Comparison of ENCODE assay signal across 10 cellular contexts in the genomic region with DNA sequence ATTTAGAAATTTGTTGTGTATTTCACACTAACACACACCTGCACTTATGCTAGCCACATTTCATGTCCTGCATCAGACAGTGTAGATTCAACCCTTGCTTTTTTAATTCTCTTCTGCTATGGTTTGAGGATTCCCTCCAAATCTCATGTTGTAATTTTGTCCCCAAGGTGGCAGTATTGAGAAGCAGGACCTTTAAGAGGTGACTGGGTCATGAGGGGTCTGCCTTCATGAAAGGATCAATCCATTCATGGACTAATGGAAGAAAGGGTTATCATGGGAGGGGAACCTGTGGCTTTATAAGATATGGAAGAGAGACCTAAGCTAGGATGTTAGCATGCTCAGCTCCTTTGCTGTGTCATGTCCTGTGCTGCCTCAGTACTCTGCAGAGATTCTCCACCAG.
A peak's percentile ranks its signal among the peaks of the same experiment; 100 is the strongest.
DNase-seq lines count a peak whose midpoint lies in the region; ATAC-seq, FAIRE-seq and TF ChIP-seq lines count a peak whose summit lies in the region.
"Had no signal": no experiment of that assay in that cellular context is flagged by ENCODE, and none has a peak within 500 bp of the region (broad histone marks: within the 10 kb centered on the region; RNA-seq: fewer than 3 reads in every experiment).

No MANE protein-coding gene starts in this region.

- H3K9ac ChIP-seq in astrocyte (ENCODE audit: low read length) = no peak overlapping the region
- no peak overlapping the region for H3K9ac ChIP-seq in HepG2 (ENCODE audit: insufficient read depth, low read depth, low read length)

- no peaks in the 10 kb centered on the region for H3K36me3 ChIP-seq in astrocyte (ENCODE audit: insufficient read depth, low read length)
- H3K36me3 ChIP-seq in HepG2 (replicated peaks in 1 of 2; ENCODE audit: control insufficient read depth in 1 of 2, insufficient read depth in 2 of 2, low read length in 2 of 2) = no peaks in the 10 kb centered on the region

- H3K79me2 ChIP-seq in astrocyte (ENCODE audit: insufficient read depth, low read length) = no peaks in the 10 kb centered on the region
- H3K79me2 ChIP-seq in HepG2 (ENCODE audit: insufficient read depth, low read length) = no peaks in the 10 kb centered on the region

- ATAC-seq in HepG2 = peak; percentile 86
- ATAC-seq in GM18867 (IDR thresholded peaks at IDR 0.05; ENCODE audit: unreplicated experiment) = no peak
- ATAC-seq in GM21367 (IDR thresholded peaks at IDR 0.05; ENCODE audit: unreplicated experiment) = no peak
- no peak for ATAC-seq in HG02970 (IDR thresholded peaks at IDR 0.05; ENCODE audit: low FRiP score, unreplicated experiment)
- ATAC-seq in GM19324 (IDR thresholded peaks at IDR 0.05; ENCODE audit: low FRiP score, unreplicated experiment) = no peak

- H3K4me2 ChIP-seq in astrocyte (ENCODE audit: low read length) = no peak overlapping the region
- H3K4me2 ChIP-seq in HepG2 (ENCODE audit: low read depth, low read length) = no peak overlapping the region

- BruUV-seq in HepG2 (replicated peaks; lab: Mats Ljungman, UMichigan) = no TSS peak

- H3K9me3 ChIP-seq in astrocyte (ENCODE audit: insufficient read depth, low read depth, low read length) (no peaks in the 10 kb centered on the region), HepG2 (ENCODE audit: low read length) (peaks cover 4% of the 10 kb centered on the region; the same call in 1 of the 2 replicates)

- no peak for FAIRE-seq in astrocyte (lab: Jason Lieb, UNC)
- FAIRE-seq in HepG2 (lab: Jason Lieb, UNC) = peak; percentile 15

- H3K4me1 Mint-ChIP-seq in astrocyte (ENCODE audit: low read depth, unreplicated experiment) = peaks cover 22% of the 10 kb centered on the region

- H3K36me3 Mint-ChIP-seq in astrocyte (ENCODE audit: low read depth, unreplicated experiment) = no peaks in the 10 kb centered on the region

- no peaks in the 10 kb centered on the region for H3K27me3 Mint-ChIP-seq in astrocyte (ENCODE audit: low read depth, unreplicated experiment)

- peaks cover 12% of the 10 kb centered on the region for H3K4me1 ChIP-seq in astrocyte (ENCODE audit: insufficient read depth, low read length)
- no peaks in the 10 kb centered on the region for H3K4me1 ChIP-seq in HepG2 (ENCODE audit: insufficient read depth, low read length)

- H3K27ac ChIP-seq in astrocyte (ENCODE audit: low read depth, low read length) = no peak overlapping the region
- H3K27ac ChIP-seq in HepG2 (ENCODE audit: extremely low read length, insufficient read depth, low read length) = no peak overlapping the region

- H4K20me1 ChIP-seq in astrocyte (ENCODE audit: insufficient read depth, low read length) (no peaks in the 10 kb centered on the region), HepG2 (ENCODE audit: insufficient read depth, low read length) (no peaks in the 10 kb centered on the region)

- no peaks in the 10 kb centered on the region for H3K27me3 ChIP-seq in astrocyte (ENCODE audit: insufficient read depth, low read length)
- no peaks in the 10 kb centered on the region for H3K27me3 ChIP-seq in HepG2 (ENCODE audit: control insufficient read depth in 1 of 2, insufficient read depth in 2 of 2, low read length in 2 of 2)

- POLR2A ChIA-PET in HepG2 (lab: Yijun Ruan, JAX) = no interaction called here

- H2AFZ ChIP-seq in astrocyte (ENCODE audit: low read depth, low read length) (no peak overlapping the region), HepG2 (ENCODE audit: low read length) (no peak overlapping the region)

- peak; percentile 31 for DNase-seq in Ammon's horn (ENCODE audit: low spot score)
- DNase-seq in astrocyte (ENCODE audit: low read depth) = no peak
- DNase-seq in HepG2 (ENCODE audit: low spot score) = peak; percentile 50
- DNase-seq: cortex of kidney; stimulated activated CD4-positive, alpha-beta T cell treated with anti-CD3 and anti-CD28 coated beads, Interleukin-4, amount 100 ng/mL, for 1 hour had no signal

- H3K4me3 Mint-ChIP-seq in astrocyte (ENCODE audit: unreplicated experiment) = no peak overlapping the region

- no peak for TF ChIP-seq POLR2A in HepG2 (IDR thresholded peaks at IDR 0.05; ENCODE audit: insufficient read depth in 1 of 2, low read depth in 2 of 2, low read length in 2 of 2)

- TF ChIP-seq EP300 in Ishikawa (IDR thresholded peaks at IDR 0.05; ENCODE audit: borderline replicate concordance) = no peak
- TF ChIP-seq EP300 in HepG2 (IDR thresholded peaks at IDR 0.05; ENCODE audit: low read depth in 2 of 2, low read length in 2 of 2) = no peak
- no peak for TF ChIP-seq EP300 in HepG2 (CRISPR knock-in tag; IDR thresholded peaks at IDR 0.05; ENCODE audit: borderline replicate concordance)

- H3K27ac Mint-ChIP-seq in astrocyte (ENCODE audit: unreplicated experiment) = no peak overlapping the region

- intact Hi-C loops in HepG2 (cut with micrococcal nuclease; ENCODE audit: unreplicated experiment) = loop anchor here (1.0 to 5.0 kb wide), 4 partner anchors 93 to 1029 kb away; no protein-coding TSS in a partner anchor

- H3K4me3 ChIP-seq in astrocyte (ENCODE audit: insufficient read depth, low read depth, low read length) (no peak overlapping the region), HepG2 (replicated peaks in 1 of 3; ENCODE audit: insufficient read depth in 1 of 3, low read depth in 2 of 3, low read length in 3 of 3) (no peak overlapping the region)

- TF ChIP-seq CTCF in astrocyte (IDR thresholded peaks at IDR 0.05; ENCODE audit: insufficient read depth, low read depth, low read length) = peak; percentile 49
- peak; percentile 77 for TF ChIP-seq CTCF in HepG2 (CRISPR knock-in tag; IDR thresholded peaks at IDR 0.05)

- peaks cover 2% of the 10 kb centered on the region for H3K9me3 Mint-ChIP-seq in astrocyte (ENCODE audit: unreplicated experiment)

- peak; percentile 58 for TF ChIP-seq RAD21 in Ishikawa (IDR thresholded peaks at IDR 0.05; ENCODE audit: low read depth)
- peak; percentile 70 for TF ChIP-seq RAD21 in HepG2 (CRISPR knock-in tag; IDR thresholded peaks at IDR 0.05)

- in situ Hi-C loops in HepG2 (cut with HindIII; ENCODE audit: extremely low pct_ligation_motif_present, low pct_unique_long_range_greater_than_20kb) = loop anchor here (10.0 kb wide), 1 partner anchor 1035 kb away; a partner anchor contains a TSS

- CTCF ChIA-PET in HepG2 (lab: Yijun Ruan, JAX; ENCODE audit: low intra/inter-chr PET ratio, low total read pairs) = interaction anchor here (1.2 to 1.3 kb wide), 2 partner anchors 366 to 1028 kb away, joined by 3 to 6 read pairs; no protein-coding TSS in a partner anchor

TF ChIP-seq in Ishikawa, 13 proteins besides CTCF, POLR2A, EP300 and RAD21:
- TF ChIP-seq NFIC (IDR thresholded peaks at IDR 0.05) (no peak), EGR1 (IDR thresholded peaks at IDR 0.05) (no peak), YY1 (IDR thresholded peaks at IDR 0.05; ENCODE audit: low read depth) (no peak), FOXM1 (IDR thresholded peaks at IDR 0.05; ENCODE audit: borderline replicate concordance, low read depth) (no peak), TAF1 (IDR thresholded peaks at IDR 0.05; ENCODE audit: low read depth) (no peak), TEAD4 (IDR thresholded peaks at IDR 0.05) (no peak), CEBPB (IDR thresholded peaks at IDR 0.05) (no peak), CREB1 (IDR thresholded peaks at IDR 0.05; ENCODE audit: low read depth) (no peak), ZBTB7A (IDR thresholded peaks at IDR 0.05; ENCODE audit: low read depth) (no peak), TCF12 (IDR thresholded peaks at IDR 0.05; ENCODE audit: low read depth) (no peak)
- TF ChIP-seq, protein P1, sequence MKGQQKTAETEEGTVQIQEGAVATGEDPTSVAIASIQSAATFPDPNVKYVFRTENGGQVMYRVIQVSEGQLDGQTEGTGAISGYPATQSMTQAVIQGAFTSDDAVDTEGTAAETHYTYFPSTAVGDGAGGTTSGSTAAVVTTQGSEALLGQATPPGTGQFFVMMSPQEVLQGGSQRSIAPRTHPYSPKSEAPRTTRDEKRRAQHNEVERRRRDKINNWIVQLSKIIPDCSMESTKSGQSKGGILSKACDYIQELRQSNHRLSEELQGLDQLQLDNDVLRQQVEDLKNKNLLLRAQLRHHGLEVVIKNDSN (IDR thresholded peaks at IDR 0.05) = no peak
TF ChIP-seq in Ishikawa: peak in this region for 0.

TF ChIP-seq in HepG2, 621 proteins besides CTCF, POLR2A, EP300 and RAD21 (continues in another document):
- TF ChIP-seq ZNF672 (CRISPR knock-in tag; IDR thresholded peaks at IDR 0.05) (no peak), SKI (IDR thresholded peaks at IDR 0.05; ENCODE audit: partially characterized antibody) (no peak), HES4 (CRISPR knock-in tag; IDR thresholded peaks at IDR 0.05; ENCODE audit: borderline replicate concordance) (no peak), STAG1 (CRISPR knock-in tag; IDR thresholded peaks at IDR 0.05) (peak; percentile 86), MIXL1 (CRISPR knock-in tag; IDR thresholded peaks at IDR 0.05) (peak; percentile 45; the same call in 1 of the 2 replicates), SMC3 (IDR thresholded peaks at IDR 0.05; ENCODE audit: low read length) (peak; percentile 92), SMAD1 (CRISPR knock-in tag; IDR thresholded peaks at IDR 0.05; ENCODE audit: borderline replicate concordance, low read depth) (no peak), XRCC5 (optimal IDR thresholded peaks at IDR 0.05; ENCODE audit: low read length) (no peak), PTBP1 (IDR thresholded peaks at IDR 0.05; ENCODE audit: low read depth, low read length, poor library complexity, severe bottlenecking) (no peak)
- TF ChIP-seq, protein P2, sequence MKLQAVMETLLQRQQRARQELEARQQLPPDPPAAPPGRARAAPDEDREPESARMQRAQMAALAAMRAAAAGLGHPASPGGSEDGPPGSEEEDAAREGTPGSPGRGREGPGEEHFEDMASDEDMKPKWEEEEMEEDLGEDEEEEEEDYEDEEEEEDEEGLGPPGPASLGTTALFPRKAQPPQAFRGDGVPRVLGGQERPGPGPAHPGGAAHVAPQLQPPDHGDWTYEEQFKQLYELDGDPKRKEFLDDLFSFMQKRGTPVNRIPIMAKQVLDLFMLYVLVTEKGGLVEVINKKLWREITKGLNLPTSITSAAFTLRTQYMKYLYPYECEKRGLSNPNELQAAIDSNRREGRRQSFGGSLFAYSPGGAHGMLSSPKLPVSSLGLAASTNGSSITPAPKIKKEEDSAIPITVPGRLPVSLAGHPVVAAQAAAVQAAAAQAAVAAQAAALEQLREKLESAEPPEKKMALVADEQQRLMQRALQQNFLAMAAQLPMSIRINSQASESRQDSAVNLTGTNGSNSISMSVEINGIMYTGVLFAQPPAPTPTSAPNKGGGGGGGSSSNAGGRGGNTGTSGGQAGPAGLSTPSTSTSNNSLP (IDR thresholded peaks at IDR 0.05; ENCODE audit: low read depth, low read length) = peak; percentile 39; the same call in 1 of the 2 replicates
- TF ChIP-seq, protein P3, sequence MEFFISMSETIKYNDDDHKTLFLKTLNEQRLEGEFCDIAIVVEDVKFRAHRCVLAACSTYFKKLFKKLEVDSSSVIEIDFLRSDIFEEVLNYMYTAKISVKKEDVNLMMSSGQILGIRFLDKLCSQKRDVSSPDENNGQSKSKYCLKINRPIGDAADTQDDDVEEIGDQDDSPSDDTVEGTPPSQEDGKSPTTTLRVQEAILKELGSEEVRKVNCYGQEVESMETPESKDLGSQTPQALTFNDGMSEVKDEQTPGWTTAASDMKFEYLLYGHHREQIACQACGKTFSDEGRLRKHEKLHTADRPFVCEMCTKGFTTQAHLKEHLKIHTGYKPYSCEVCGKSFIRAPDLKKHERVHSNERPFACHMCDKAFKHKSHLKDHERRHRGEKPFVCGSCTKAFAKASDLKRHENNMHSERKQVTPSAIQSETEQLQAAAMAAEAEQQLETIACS (CRISPR knock-in tag; IDR thresholded peaks at IDR 0.05) = no peak
